ENCODE assay signal across 24 cellular contexts in the genomic region with DNA sequence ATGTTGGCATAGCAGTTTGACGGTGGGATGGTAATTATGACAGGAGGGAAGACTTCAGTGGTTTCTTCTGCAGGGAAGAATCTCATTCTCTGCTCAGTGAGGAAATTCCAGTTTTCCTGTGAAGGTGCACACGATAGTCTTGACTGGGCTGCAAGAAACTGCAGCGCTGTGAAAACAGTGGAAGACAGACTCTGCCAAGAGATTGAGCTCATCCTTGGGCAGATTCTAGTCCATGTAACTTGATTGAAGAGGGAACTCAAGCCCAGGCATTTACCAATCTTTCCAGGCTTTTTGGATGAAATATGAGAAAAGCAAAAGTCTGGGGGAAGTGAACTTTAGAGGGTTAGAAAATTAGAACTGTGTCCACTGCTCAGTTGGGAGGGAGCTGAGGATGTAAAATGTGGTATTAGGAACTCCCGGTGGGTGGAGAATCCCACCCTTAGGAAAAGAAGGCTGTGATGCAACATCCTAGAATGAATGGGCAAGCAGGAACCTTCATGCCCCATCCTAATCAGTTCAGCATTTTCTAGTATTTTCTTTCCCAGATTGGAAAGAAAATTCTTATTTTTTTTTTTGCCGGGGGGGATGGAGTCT.
DNase-seq lines count a peak whose midpoint lies in the region; ATAC-seq and TF ChIP-seq lines count a peak whose summit lies in the region.
"Had no signal": no experiment of that assay in that cellular context is flagged by ENCODE, and none has a peak within 500 bp of the region (broad histone marks: within the 10 kb centered on the region; RNA-seq: fewer than 3 reads in every experiment).

No MANE protein-coding gene starts in this region.

- H3K23me2 ChIP-seq in H9 (ENCODE audit: insufficient read length, low read depth, low read length, poor library complexity, severe bottlenecking) = no peaks in the 10 kb centered on the region

- no peak overlapping the region for H3K4me3 Mint-ChIP-seq in H9
- H3K4me3 Mint-ChIP-seq in nephron = no peak overlapping the region
- no peak overlapping the region for H3K4me3 Mint-ChIP-seq in activated T-cell treated with anti-CD3 and anti-CD28 coated beads, Interleukin-2, amount 50 U/mL, for 4 hours
- no peak overlapping the region for H3K4me3 Mint-ChIP-seq in activated naive CD4-positive, alpha-beta T cell treated with anti-CD3 and anti-CD28 coated beads for 36 hours
- H3K4me3 Mint-ChIP-seq: CD14-positive monocyte; CD8-positive, alpha-beta memory T cell had no signal

- no peak overlapping the region for H3T11ph ChIP-seq in H9 (ENCODE audit: low read length)

- H3K4ac ChIP-seq in H9 (ENCODE audit: low read depth, low read length) = no peak overlapping the region

- intact Hi-C loops in aorta (cut with DNase I) (loop anchor here in 1 of 2 donors (5.0 kb wide), 1 partner anchor 180 kb away; no protein-coding TSS in a partner anchor), spleen (cut with DNase I; ENCODE audit: low total_unique reads) (no loop called here)
- intact Hi-C loops in activated naive CD4-positive, alpha-beta T cell treated with anti-CD3 and anti-CD28 coated beads for 36 hours (cut with micrococcal nuclease) = no loop called here

- DNase-seq in H9 (no peak), fibroblast of gingiva (ENCODE audit: low read depth) (peak; percentile 50), aorta (no peak), spleen (no peak)
- DNase-seq in activated T-cell treated with anti-CD3 and anti-CD28 coated beads, Interleukin-2, amount 50 U/mL, for 4 hours = no peak
- DNase-seq in activated naive CD4-positive, alpha-beta T cell treated with anti-CD3 and anti-CD28 coated beads for 36 hours = no peak
- DNase-seq: BE2C; Calu3; CD8-positive, alpha-beta memory T cell; DND-41; NCI-H1092; NCI-H1436; NCI-H187; NCI-H2081 treated with DMSO at 0.1 percent for 48 hours; NCI-H2171; NCI-H510A; NCI-H69; SHP77 had no signal

- H3K9me3 ChIP-seq in H9 (ENCODE audit: control insufficient read depth, low read depth, low read length) (no peaks in the 10 kb centered on the region), aorta (ENCODE audit: control insufficient read depth, low read length) (no peaks in the 10 kb centered on the region), spleen (no peaks in the 10 kb centered on the region)
- H3K9me3 ChIP-seq: A549, BE2C had no signal

- H3K27me3 ChIP-seq in H9 (ENCODE audit: insufficient read depth, low read length) = no peaks in the 10 kb centered on the region
- H3K27me3 ChIP-seq in aorta (ENCODE audit: control insufficient read depth in 1 of 2, insufficient read depth in 2 of 2, low read length in 1 of 2) = no peaks in the 10 kb centered on the region
- H3K27me3 ChIP-seq in spleen (replicated peaks in 1 of 7) = peaks cover 0 to 3% (median 0%) of the 10 kb centered on the region in 7 donors
- H3K27me3 ChIP-seq: BE2C had no signal

- H2BK5ac ChIP-seq in H9 (ENCODE audit: insufficient read length, low read length) = no peak overlapping the region

- no peak overlapping the region for H2BK15ac ChIP-seq in H9 (ENCODE audit: low read depth, low read length)

- H4K91ac ChIP-seq in H9 (ENCODE audit: insufficient read length, low read depth, low read length) = no peak overlapping the region

- H4K5ac ChIP-seq in H9 (ENCODE audit: insufficient read length, low read depth, low read length) = no peak overlapping the region

- H4K20me1 ChIP-seq in H9 (ENCODE audit: control insufficient read depth, insufficient read depth, insufficient read length) = no peaks in the 10 kb centered on the region

- H3K36me3 ChIP-seq in aorta (ENCODE audit: control insufficient read depth in 1 of 2, insufficient read depth in 2 of 2, low read length in 1 of 2) (peaks cover 8 to 14% of the 10 kb centered on the region in 2 donors), spleen (peaks cover 0 to 22% (median 3%) of the 10 kb centered on the region in 6 donors)
- H3K36me3 ChIP-seq: BE2C had no signal

- no peak overlapping the region for H2AK5ac ChIP-seq in H9 (ENCODE audit: insufficient read length, low read length)

- H3K36me3 Mint-ChIP-seq in H9 (ENCODE audit: insufficient read depth in 1 of 3, low read depth in 3 of 3) (peaks cover 15 to 27% (median 25%) of the 10 kb centered on the region in 3 experiments), nephron (ENCODE audit: low read depth) (no peaks in the 10 kb centered on the region)
- H3K36me3 Mint-ChIP-seq in activated T-cell treated with anti-CD3 and anti-CD28 coated beads, Interleukin-2, amount 50 U/mL, for 4 hours (ENCODE audit: insufficient read depth) = no peaks in the 10 kb centered on the region
- H3K36me3 Mint-ChIP-seq in activated naive CD4-positive, alpha-beta T cell treated with anti-CD3 and anti-CD28 coated beads for 36 hours (ENCODE audit: low read depth) = no peaks in the 10 kb centered on the region
- H3K36me3 Mint-ChIP-seq: CD14-positive monocyte; CD8-positive, alpha-beta memory T cell had no signal

- TF ChIP-seq CTCF in H9 (conservative IDR thresholded peaks at IDR 0.05) (no peak), nephron (IDR thresholded peaks at IDR 0.05; ENCODE audit: unreplicated experiment in 3 of 3) (no peak), spleen (IDR thresholded peaks at IDR 0.05 in 8 of 11, conservative IDR thresholded peaks at IDR 0.05 in 3 of 11) (no peak)

- CTCF ChIA-PET in activated naive CD4-positive, alpha-beta T cell treated with anti-CD3 and anti-CD28 coated beads for 36 hours (lab: Charles Lee) = interaction anchor here (2.0 kb wide), 1 partner anchor 164 kb away, joined by 6 read pairs; no protein-coding TSS in a partner anchor

- H3K4me2 ChIP-seq in H9 (ENCODE audit: insufficient read depth, insufficient read length, low read length) = no peak overlapping the region
- H3K4me2 ChIP-seq: A549 had no signal

- no peak overlapping the region for H3K56ac ChIP-seq in H9 (ENCODE audit: insufficient read length, low read depth, low read length)

- H3K9ac ChIP-seq in H9 (ENCODE audit: extremely low read depth, insufficient read length, low read length) = no peak overlapping the region

- H3K79me1 ChIP-seq in H9 (ENCODE audit: insufficient read depth, low read depth, low read length, poor library complexity, severe bottlenecking) = no peaks in the 10 kb centered on the region

- H3K79me2 ChIP-seq in H9 (ENCODE audit: insufficient read depth, low read length) = no peaks in the 10 kb centered on the region

- H3K27ac ChIP-seq in H9 (ENCODE audit: insufficient read length, low read depth, low read length) = no peak overlapping the region
- H3K27ac ChIP-seq in aorta (ENCODE audit: low read depth in 1 of 2, low read length in 2 of 2) = peak overlapping the region in 1 of 2 donors; percentile 10
- H3K27ac ChIP-seq in spleen = no peak overlapping the region
- H3K27ac ChIP-seq: A549, HL-60, RWPE1 had no signal

- no peak overlapping the region for H2BK120ac ChIP-seq in H9 (ENCODE audit: low read depth, low read length, poor library complexity, severe bottlenecking)

- no peak overlapping the region for H2BK20ac ChIP-seq in H9 (ENCODE audit: low read depth, low read length, poor library complexity, severe bottlenecking)

- peaks cover 16% of the 10 kb centered on the region in 2 experiments for H3K4me1 Mint-ChIP-seq in H9
- H3K4me1 Mint-ChIP-seq in nephron = peaks cover 39% of the 10 kb centered on the region
- H3K4me1 Mint-ChIP-seq in activated T-cell treated with anti-CD3 and anti-CD28 coated beads, Interleukin-2, amount 50 U/mL, for 4 hours (ENCODE audit: low read depth) = peaks cover 6% of the 10 kb centered on the region
- peaks cover 5% of the 10 kb centered on the region for H3K4me1 Mint-ChIP-seq in activated naive CD4-positive, alpha-beta T cell treated with anti-CD3 and anti-CD28 coated beads for 36 hours (ENCODE audit: low read depth)

- no CpG with 5 or more reads among the region's 5 CpGs for WGBS in H9 (ENCODE audit: extremely low coverage, insufficient read length, low lambda C conversion rate)
- 17 to 24% methylated on average over 5 of the region's 5 CpGs for WGBS in aorta, 2 donors
- WGBS in spleen, 5 donors = 67 to 73% (median 69%) methylated on average over 5 of the region's 5 CpGs

- H2AFZ ChIP-seq in H9 (ENCODE audit: low read length) = no peak overlapping the region

- peak overlapping the region in 2 of 3 experiments; percentile 72 to 78; a peak in 3 of 7 replicates for H3K27ac Mint-ChIP-seq in H9
- peak overlapping the region in 2 of 3 experiments; percentile 44 to 83 for H3K27ac Mint-ChIP-seq in nephron
- no peak overlapping the region for H3K27ac Mint-ChIP-seq in activated naive CD4-positive, alpha-beta T cell treated with anti-CD3 and anti-CD28 coated beads for 36 hours
- H3K27ac Mint-ChIP-seq: CD14-positive monocyte; CD8-positive, alpha-beta memory T cell had no signal

- no peak overlapping the region for H2BK12ac ChIP-seq in H9 (ENCODE audit: insufficient read length, low read depth, low read length)

- H3K14ac ChIP-seq in H9 (ENCODE audit: insufficient read depth, low read length) = no peak overlapping the region

- no peaks in the 10 kb centered on the region for H3K27me3 Mint-ChIP-seq in H9 (ENCODE audit: low read depth)
- peaks cover 3% of the 10 kb centered on the region for H3K27me3 Mint-ChIP-seq in nephron (ENCODE audit: low read depth)
- H3K27me3 Mint-ChIP-seq in activated T-cell treated with anti-CD3 and anti-CD28 coated beads, Interleukin-2, amount 50 U/mL, for 4 hours (ENCODE audit: low read depth) = peaks cover 11% of the 10 kb centered on the region
- H3K27me3 Mint-ChIP-seq in activated naive CD4-positive, alpha-beta T cell treated with anti-CD3 and anti-CD28 coated beads for 36 hours (ENCODE audit: low read depth) = peaks cover 4% of the 10 kb centered on the region

- peak; percentile 47 for ATAC-seq in aorta (ENCODE audit: low FRiP score)
- ATAC-seq in activated T-cell treated with anti-CD3 and anti-CD28 coated beads, Interleukin-2, amount 50 U/mL, for 4 hours = no peak
- ATAC-seq: A549, Panc1 had no signal

- H3K4me1 ChIP-seq in H9 (ENCODE audit: insufficient read depth, low read length) (peaks cover 6% of the 10 kb centered on the region), aorta (ENCODE audit: control insufficient read depth in 1 of 2, insufficient read depth in 2 of 2, low read length in 2 of 2) (peaks cover 0 to 3% of the 10 kb centered on the region in 2 donors), spleen (peaks cover 0 to 10% (median 4%) of the 10 kb centered on the region in 6 donors)

- no peak overlapping the region for H3K23ac ChIP-seq in H9 (ENCODE audit: insufficient read length, low read depth, low read length)

- no peak for TF ChIP-seq POLR2A in spleen (IDR thresholded peaks at IDR 0.05)

- no peaks in the 10 kb centered on the region for H3K9me3 Mint-ChIP-seq in H9
- no peaks in the 10 kb centered on the region for H3K9me3 Mint-ChIP-seq in nephron
- no peaks in the 10 kb centered on the region for H3K9me3 Mint-ChIP-seq in activated T-cell treated with anti-CD3 and anti-CD28 coated beads, Interleukin-2, amount 50 U/mL, for 4 hours
- H3K9me3 Mint-ChIP-seq in activated naive CD4-positive, alpha-beta T cell treated with anti-CD3 and anti-CD28 coated beads for 36 hours = no peaks in the 10 kb centered on the region
- H3K9me3 Mint-ChIP-seq: CD8-positive, alpha-beta memory T cell had no signal

- no peak overlapping the region for H3K4me3 ChIP-seq in aorta (ENCODE audit: low read length in 2 of 2)
- H3K4me3 ChIP-seq in spleen = no peak overlapping the region
- H3K4me3 ChIP-seq: A549 had no signal

- no peak overlapping the region for H3K18ac ChIP-seq in H9 (ENCODE audit: insufficient read length, low read depth, low read length)

- no peak overlapping the region for H4K8ac ChIP-seq in H9 (replicated peaks; ENCODE audit: insufficient read length, low read depth, low read length)
